8 cellular contexts compared by ENCODE assay signal in genomic region chr17:31052187-31052889, GRCh38. TPM values are rescaled to one million over a fixed set of nuclear protein-coding genes. Genes with fewer than 3 reads are reported as not detected.
A peak's percentile ranks its signal among the peaks of the same experiment; 100 is the strongest.
DNase-seq lines count a peak whose midpoint lies in the region; ATAC-seq, FAIRE-seq and TF ChIP-seq lines count a peak whose summit lies in the region.

No MANE protein-coding gene starts in this region.

- peak overlapping the region; percentile 25; the same call in 1 of the 2 replicates for H3K18ac ChIP-seq in IMR-90 (ENCODE audit: low read depth, low read length)

- peak overlapping the region; percentile 68 for H4K91ac ChIP-seq in IMR-90 (ENCODE audit: insufficient read depth, low read depth, low read length)

- H3K27me3 ChIP-seq in IMR-90 (ENCODE audit: control insufficient read depth, insufficient read depth, low read length) (peaks cover 7% of the 10 kb centered on the region), left lung (no peaks in the 10 kb centered on the region)

- H2BK15ac ChIP-seq in IMR-90 (ENCODE audit: low read depth, low read length): peak overlapping the region; percentile 53; the same call in 2 of the 3 replicates

- H3K27ac ChIP-seq in A549: peak overlapping the region in 1 of 2 experiments; percentile 49; a peak in 3 of 6 replicates
- H3K27ac ChIP-seq in IMR-90 (ENCODE audit: insufficient read depth, low read length): peak overlapping the region; percentile 23
- H3K27ac ChIP-seq in left lung: peak overlapping the region in 1 of 2 donors; percentile 78

- peak overlapping the region; percentile 0; the same call in 1 of the 3 replicates for H3K4me2 ChIP-seq in A549
- H3K4me2 ChIP-seq in IMR-90 (ENCODE audit: low read depth, low read length): peak overlapping the region; percentile 25; the same call in 1 of the 2 replicates

- H3K4me3 ChIP-seq in A549 (no peak overlapping the region), IMR-90 (ENCODE audit: insufficient read depth, low read depth, low read length) (no peak overlapping the region), astrocyte of the cerebellum (ENCODE audit: low read depth, low read length) (no peak overlapping the region), left lung (no peak overlapping the region)

- WGBS in A549 (ENCODE audit: missing lambda C conversion rate): 69% methylated on average over 9 of the region's 9 CpGs
- no CpG with 5 or more reads among the region's 9 CpGs for WGBS in IMR-90 (ENCODE audit: extremely low coverage in 2 of 2, insufficient read length in 1 of 2), 2 experiments

- H3K14ac ChIP-seq in IMR-90 (replicated peaks; ENCODE audit: low read depth, low read length): peak overlapping the region; percentile 64

- no peak for TF ChIP-seq CTCF in A549 (IDR thresholded peaks at IDR 0.05)
- TF ChIP-seq CTCF in IMR-90 (conservative IDR thresholded peaks at IDR 0.05; ENCODE audit: low read depth, low read length): no peak
- no peak for TF ChIP-seq CTCF in astrocyte of the cerebellum (IDR thresholded peaks at IDR 0.05; ENCODE audit: low read depth, low read length, missing control alignments)
- TF ChIP-seq CTCF in left lung (IDR thresholded peaks at IDR 0.05): no peak

- in situ Hi-C loops in IMR-90 (cut with MboI; ENCODE audit: low sequenced_read_pairs): no loop called here
- in situ Hi-C loops in astrocyte of the cerebellum (cut with HindIII; ENCODE audit: low sequenced_read_pairs): no loop called here

- peak overlapping the region; percentile 30 for H2AK9ac ChIP-seq in IMR-90 (replicated peaks; ENCODE audit: low read depth, low read length, poor library complexity)

- no TSS peak for BruUV-seq in IMR-90 (replicated peaks; lab: Mats Ljungman, UMichigan)

- FAIRE-seq in A549 (lab: Jason Lieb, UNC): no peak

- H3K4me1 ChIP-seq in A549 (peaks cover 8% of the 10 kb centered on the region; the same call in 2 of the 3 replicates), IMR-90 (ENCODE audit: control insufficient read depth, insufficient read depth, low read length) (peaks cover 7% of the 10 kb centered on the region), left lung (peaks cover 0 to 26% of the 10 kb centered on the region in 2 donors)

- intact Hi-C loops in IMR-90 (cut with micrococcal nuclease): no loop called here
- intact Hi-C loops in left lung (cut with DNase I): no loop called here

- H3K23ac ChIP-seq in IMR-90 (ENCODE audit: low read depth, low read length): 0 out of 2 replicates have a peak overlapping the region, but pooled peaks have one; percentile 57

- peaks cover 0 to 5% of the 10 kb centered on the region in 2 experiments; a peak in 1 of 4 replicates for H3K79me1 ChIP-seq in IMR-90 (ENCODE audit: low read depth in 1 of 2, low read length in 2 of 2)

- DNase-seq in A549 (ENCODE audit: low read depth in 1 of 2, low spot score in 1 of 2) (peak in 1 of 2 experiments; percentile 67), IMR-90 (peak; percentile 96), astrocyte of the cerebellum (ENCODE audit: low read depth) (peak; percentile 97), left lung (peak in 1 of 2 donors; percentile 68), midbrain (lab: John Stamatoyannopoulos, UW) (no peak), cortex of kidney (lab: John Stamatoyannopoulos, UW) (no peak), NCI-H526 (lab: John Stamatoyannopoulos, UW) (no peak)

- no peak overlapping the region for H3K9ac ChIP-seq in IMR-90 (ENCODE audit: low read depth, low read length)

- peak overlapping the region; percentile 41; the same call in 1 of the 2 replicates for H4K5ac ChIP-seq in IMR-90 (ENCODE audit: low read depth, low read length)

- H3K9me3 ChIP-seq in A549 (no peaks in the 10 kb centered on the region), IMR-90 (ENCODE audit: control insufficient read depth, insufficient read depth, low read length) (peaks cover 3% of the 10 kb centered on the region; the same call in 1 of the 2 replicates), left lung (no peaks in the 10 kb centered on the region)

- H2AFZ ChIP-seq in IMR-90 (replicated peaks; ENCODE audit: low read length, poor library complexity): peak overlapping the region; percentile 71

- H3K9me1 ChIP-seq in IMR-90 (ENCODE audit: insufficient read depth, low read length): peaks cover 12% of the 10 kb centered on the region

- CTCF ChIA-PET in A549 (lab: Yijun Ruan, JAX) (interaction anchor here (0.8 to 1.8 kb wide), 4 partner anchors 8 to 164 kb away, joined by 3 to 5 read pairs (median 4); partner anchors contain the start of gene NF1), IMR-90 (lab: Yijun Ruan, JAX) (interaction anchor here (0.5 to 0.8 kb wide), 3 partner anchors 45 to 787 kb away, joined by 3 read pairs; no protein-coding TSS in a partner anchor)

- H3K56ac ChIP-seq in IMR-90 (ENCODE audit: extremely low read depth, insufficient read depth, low read length): no peak overlapping the region

- TF ChIP-seq POLR2A in A549 (IDR thresholded peaks at IDR 0.05; ENCODE audit: low read length): no peak
- no peak for TF ChIP-seq POLR2A in IMR-90 (IDR thresholded peaks at IDR 0.05; ENCODE audit: low read depth, low read length)

- H4K8ac ChIP-seq in IMR-90 (ENCODE audit: low read depth in 2 of 2, low read length in 2 of 2): peak overlapping the region; percentile 20 to 73; a peak in 3 of 4 replicates

- H3K4ac ChIP-seq in IMR-90 (ENCODE audit: low read depth, low read length): peak overlapping the region; percentile 76

- POLR2A ChIA-PET in A549 (lab: Yijun Ruan, JAX): interaction anchor here (0.6 kb wide), 1 partner anchor 42 kb away, joined by 3 read pairs; the partner anchor contains the start of gene NF1
- POLR2A ChIA-PET in IMR-90 (lab: Charles Lee; ENCODE audit: unreplicated experiment): no interaction called here

- dilution Hi-C loops in IMR-90 (cut with HindIII; ENCODE audit: low sequenced_read_pairs, unreplicated experiment): no loop called here

- peak overlapping the region; percentile 76 for H2BK20ac ChIP-seq in IMR-90 (ENCODE audit: low read depth, low read length)

- peak overlapping the region; percentile 59 for H2BK5ac ChIP-seq in IMR-90 (ENCODE audit: low read depth, low read length, poor library complexity, severe bottlenecking)

- H3K36me3 ChIP-seq in IMR-90 (ENCODE audit: control insufficient read depth, insufficient read depth, low read length): no peaks in the 10 kb centered on the region
- H3K36me3 ChIP-seq in left lung: no peaks in the 10 kb centered on the region

- peak overlapping the region; percentile 75 for H2BK120ac ChIP-seq in IMR-90 (ENCODE audit: low read depth, low read length)

- TF ChIP-seq RAD21 in A549 (conservative IDR thresholded peaks at IDR 0.05 in 1 of 2, IDR thresholded peaks at IDR 0.05 in 1 of 2) (no peak), IMR-90 (IDR thresholded peaks at IDR 0.05; ENCODE audit: low read length) (no peak; the same call in 1 of the 2 replicates)

- ATAC-seq in A549 (peak; percentile 68 to 78; a peak in 5 of 6 replicates), IMR-90 (ENCODE audit: low read depth) (peak; percentile 98), left lung (peak; percentile 90), GM21825 (IDR thresholded peaks at IDR 0.05; ENCODE audit: unreplicated experiment) (no peak)

- H4K20me1 ChIP-seq in IMR-90 (ENCODE audit: insufficient read depth, low read length): 0 out of 2 replicates have a peak, but pooled peaks cover 5% of the 10 kb centered on the region

- H2AK5ac ChIP-seq in IMR-90 (ENCODE audit: low read depth, low read length): peak overlapping the region; percentile 85

- peak in 1 of 2 experiments; percentile 17; a peak in 1 of 5 replicates for TF ChIP-seq EP300 in A549 (IDR thresholded peaks at IDR 0.05)

TF ChIP-seq in A549, 52 proteins besides CTCF, POLR2A, EP300 and RAD21 (continues in another document):
- no peak for TF ChIP-seq EHMT2 (IDR thresholded peaks at IDR 0.05; ENCODE audit: low read depth)
- 0 out of 2 replicates have a peak, but pooled peaks have one; percentile 3 for TF ChIP-seq USF2 (IDR thresholded peaks at IDR 0.05)
- peak; percentile 71 for TF ChIP-seq MAX (IDR thresholded peaks at IDR 0.05)
- TF ChIP-seq ZNF302 (CRISPR knock-in tag; IDR thresholded peaks at IDR 0.05): no peak
- no peak for TF ChIP-seq ZC3H11A (IDR thresholded peaks at IDR 0.05)

TF ChIP-seq in IMR-90, 13 proteins besides CTCF, POLR2A, EP300 and RAD21 (continues in another document):
- TF ChIP-seq BHLHE40 (IDR thresholded peaks at IDR 0.05; ENCODE audit: low read depth, low read length): peak; percentile 94
- no peak for TF ChIP-seq ELK1 (IDR thresholded peaks at IDR 0.05; ENCODE audit: borderline replicate concordance, low read depth, low read length)
- TF ChIP-seq MAFK (IDR thresholded peaks at IDR 0.05; ENCODE audit: low read depth, low read length): 0 out of 2 replicates have a peak, but pooled peaks have one; percentile 10
- peak; percentile 53; the same call in 1 of the 2 replicates for TF ChIP-seq FOS (IDR thresholded peaks at IDR 0.05; ENCODE audit: low read depth, low read length)
- TF ChIP-seq CEBPB (IDR thresholded peaks at IDR 0.05; ENCODE audit: low read depth, low read length): peak; percentile 18; the same call in 1 of the 2 replicates
- peak; percentile 88 for TF ChIP-seq USF2 (IDR thresholded peaks at IDR 0.05; ENCODE audit: low read depth, low read length)

RNA-seq across cellular contexts. Expression of gene NF1, which starts 42.4 kb away (rescaled TPM):
- polyA plus RNA-seq in A549 (2011; rRNA removed) (73.2 and 82.5 TPM in 2 replicates), A549 (2017; fragmentation: RNase III; extraction: RNeasy Plus Mini Kit Qiagen cat#74134 plus additional on column Dnase treatment) (15.9 to 17.6 TPM (median 16.6 TPM) in 3 replicates), IMR-90 (2012; rRNA removed) (16.1 and 17.9 TPM in 2 replicates)
- polyA plus RNA-seq in A549 (2012; cell fraction: cytosol; rRNA removed): 16.5 and 17.0 TPM in 2 replicates
- 16.4 and 20.9 TPM in 2 replicates for polyA plus RNA-seq in A549 (2012; cell fraction: nucleus; rRNA removed)
- 144 and 186 TPM in 2 replicates for polyA minus RNA-seq in A549 (2011; rRNA and poly(A)+ RNA removed)
- total RNA-seq in IMR-90 (2012; rRNA removed) (48.3 and 48.6 TPM in 2 replicates), left lung (10 to 100 TPM; 54.7 to 57.5 TPM)
- 4.8 and 5.0 TPM in 2 replicates for polyA plus RNA-seq in IMR-90 (2012; cell fraction: cytosol; rRNA removed)
- 10.1 and 96.9 TPM in 2 replicates for polyA plus RNA-seq in IMR-90 (2012; cell fraction: nucleus; rRNA removed; ENCODE audit: low replicate concordance)

Comparison
In these comparisons a context has a peak if more than half of its experiments do, and no peak if none do; other contexts are left out.
1. DNase-seq: peak in IMR-90 (single experiment) and astrocyte of the cerebellum (single experiment); none in midbrain (single experiment), cortex of kidney (single experiment) and NCI-H526 (0 of 2).